2 cellular contexts compared by ENCODE assay signal in the genomic region with DNA sequence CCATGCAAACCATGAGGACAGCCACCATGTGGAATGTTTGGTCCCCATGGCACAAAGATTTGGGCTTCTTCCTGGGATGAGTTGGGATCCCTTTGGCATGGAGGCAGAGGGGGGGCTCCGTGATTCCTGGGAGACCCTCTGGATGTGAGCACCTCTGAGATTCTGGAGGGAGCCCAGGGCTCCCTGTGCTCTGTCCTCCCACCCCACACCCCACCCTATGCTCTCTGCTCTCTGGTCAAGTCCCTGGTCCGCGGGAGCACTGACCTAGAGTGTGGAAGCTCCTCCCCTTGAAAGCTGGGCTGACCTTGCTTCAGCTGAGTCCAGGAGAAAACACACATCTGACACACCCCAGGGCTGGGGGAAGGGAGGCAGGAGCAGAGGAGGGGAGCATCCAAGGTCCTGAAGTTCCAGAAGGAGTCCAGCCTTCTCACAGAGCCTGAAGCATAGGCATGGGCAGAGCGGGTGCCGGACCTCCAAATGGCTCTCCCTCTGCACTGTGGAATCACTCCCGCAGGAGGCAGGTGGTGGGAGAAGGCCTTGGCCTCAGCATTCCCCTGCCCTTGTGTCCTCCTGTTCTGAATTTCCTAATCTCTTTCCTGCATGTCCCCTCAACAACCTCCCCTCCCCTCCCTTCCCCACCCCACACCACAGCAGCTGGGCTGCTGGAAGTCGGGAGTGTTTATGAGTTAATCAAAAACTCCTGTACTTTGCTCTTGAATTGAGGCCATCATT.
TF ChIP-seq lines count a peak whose summit lies in the region.

No MANE protein-coding gene starts in this region.

TF ChIP-seq in HEK293, 187 proteins besides CTCF, POLR2A, EP300 and RAD21:
- TF ChIP-seq ZNF585B (tag by site-specific recombination; IDR thresholded peaks at IDR 0.05) (0 out of 2 replicates have a peak, but pooled peaks have one; percentile 9), ZNF510 (tag by site-specific recombination; IDR thresholded peaks at IDR 0.05; ENCODE audit: insufficient replicate concordance) (no peak)
- TF ChIP-seq, protein P1, sequence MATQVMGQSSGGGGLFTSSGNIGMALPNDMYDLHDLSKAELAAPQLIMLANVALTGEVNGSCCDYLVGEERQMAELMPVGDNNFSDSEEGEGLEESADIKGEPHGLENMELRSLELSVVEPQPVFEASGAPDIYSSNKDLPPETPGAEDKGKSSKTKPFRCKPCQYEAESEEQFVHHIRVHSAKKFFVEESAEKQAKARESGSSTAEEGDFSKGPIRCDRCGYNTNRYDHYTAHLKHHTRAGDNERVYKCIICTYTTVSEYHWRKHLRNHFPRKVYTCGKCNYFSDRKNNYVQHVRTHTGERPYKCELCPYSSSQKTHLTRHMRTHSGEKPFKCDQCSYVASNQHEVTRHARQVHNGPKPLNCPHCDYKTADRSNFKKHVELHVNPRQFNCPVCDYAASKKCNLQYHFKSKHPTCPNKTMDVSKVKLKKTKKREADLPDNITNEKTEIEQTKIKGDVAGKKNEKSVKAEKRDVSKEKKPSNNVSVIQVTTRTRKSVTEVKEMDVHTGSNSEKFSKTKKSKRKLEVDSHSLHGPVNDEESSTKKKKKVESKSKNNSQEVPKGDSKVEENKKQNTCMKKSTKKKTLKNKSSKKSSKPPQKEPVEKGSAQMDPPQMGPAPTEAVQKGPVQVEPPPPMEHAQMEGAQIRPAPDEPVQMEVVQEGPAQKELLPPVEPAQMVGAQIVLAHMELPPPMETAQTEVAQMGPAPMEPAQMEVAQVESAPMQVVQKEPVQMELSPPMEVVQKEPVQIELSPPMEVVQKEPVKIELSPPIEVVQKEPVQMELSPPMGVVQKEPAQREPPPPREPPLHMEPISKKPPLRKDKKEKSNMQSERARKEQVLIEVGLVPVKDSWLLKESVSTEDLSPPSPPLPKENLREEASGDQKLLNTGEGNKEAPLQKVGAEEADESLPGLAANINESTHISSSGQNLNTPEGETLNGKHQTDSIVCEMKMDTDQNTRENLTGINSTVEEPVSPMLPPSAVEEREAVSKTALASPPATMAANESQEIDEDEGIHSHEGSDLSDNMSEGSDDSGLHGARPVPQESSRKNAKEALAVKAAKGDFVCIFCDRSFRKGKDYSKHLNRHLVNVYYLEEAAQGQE (tag by site-specific recombination; IDR thresholded peaks at IDR 0.05): 0 out of 2 replicates have a peak, but pooled peaks have one; percentile 44

TF ChIP-seq in H1, 55 proteins besides CTCF, POLR2A, EP300 and RAD21:
- TF ChIP-seq SP1 (IDR thresholded peaks at IDR 0.05; ENCODE audit: low read depth, low read length): no peak
- TF ChIP-seq GTF2F1 (IDR thresholded peaks at IDR 0.05; ENCODE audit: borderline replicate concordance, low read depth, low read length): no peak
- TF ChIP-seq, protein P2, sequence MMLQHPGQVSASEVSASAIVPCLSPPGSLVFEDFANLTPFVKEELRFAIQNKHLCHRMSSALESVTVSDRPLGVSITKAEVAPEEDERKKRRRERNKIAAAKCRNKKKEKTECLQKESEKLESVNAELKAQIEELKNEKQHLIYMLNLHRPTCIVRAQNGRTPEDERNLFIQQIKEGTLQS (IDR thresholded peaks at IDR 0.05; ENCODE audit: insufficient read depth, low read depth, low read length): no peak
- TF ChIP-seq TBP (IDR thresholded peaks at IDR 0.05; ENCODE audit: low read depth, low read length): no peak
- no peak for TF ChIP-seq JUND (IDR thresholded peaks at IDR 0.05; ENCODE audit: low read length)
- no peak for TF ChIP-seq SIX5 (IDR thresholded peaks at IDR 0.05; ENCODE audit: low read depth, low read length)
- no peak for TF ChIP-seq EGR1 (IDR thresholded peaks at IDR 0.05; ENCODE audit: borderline replicate concordance, low read depth, low read length)
- TF ChIP-seq TEAD4 (IDR thresholded peaks at IDR 0.05; ENCODE audit: low read depth, low read length): no peak
- TF ChIP-seq RFX5 (IDR thresholded peaks at IDR 0.05; ENCODE audit: borderline replicate concordance, low read depth, low read length): no peak
- TF ChIP-seq CHD2 (IDR thresholded peaks at IDR 0.05; ENCODE audit: low read length): no peak
- no peak for TF ChIP-seq YY1 (IDR thresholded peaks at IDR 0.05; ENCODE audit: low read depth, low read length)
- TF ChIP-seq EZH2 (IDR thresholded peaks at IDR 0.05; ENCODE audit: low read depth, low read length, severe bottlenecking): no peak
- no peak for TF ChIP-seq SRF (IDR thresholded peaks at IDR 0.05; ENCODE audit: low read depth, low read length)
- TF ChIP-seq TAF1 (IDR thresholded peaks at IDR 0.05; ENCODE audit: low read depth, low read length): no peak
